In genomic region chr6:9890893-9891292, GRCh38 we compare ENCODE assay signal across 5 cellular contexts.
"Had no signal": no experiment of that assay in that cellular context is flagged by ENCODE, and none has a peak within 500 bp of the region (broad histone marks: within the 10 kb centered on the region; RNA-seq: fewer than 3 reads in every experiment).

No MANE protein-coding gene starts in this region.

- H3K4me3 ChIP-seq: K562 had no signal

- H3K27ac ChIP-seq: HL-60 had no signal

- DNase-seq: IMR-90, KBM-7, KG1 had no signal
